ENCODE assay signal across 8 cellular contexts in the genomic region with DNA sequence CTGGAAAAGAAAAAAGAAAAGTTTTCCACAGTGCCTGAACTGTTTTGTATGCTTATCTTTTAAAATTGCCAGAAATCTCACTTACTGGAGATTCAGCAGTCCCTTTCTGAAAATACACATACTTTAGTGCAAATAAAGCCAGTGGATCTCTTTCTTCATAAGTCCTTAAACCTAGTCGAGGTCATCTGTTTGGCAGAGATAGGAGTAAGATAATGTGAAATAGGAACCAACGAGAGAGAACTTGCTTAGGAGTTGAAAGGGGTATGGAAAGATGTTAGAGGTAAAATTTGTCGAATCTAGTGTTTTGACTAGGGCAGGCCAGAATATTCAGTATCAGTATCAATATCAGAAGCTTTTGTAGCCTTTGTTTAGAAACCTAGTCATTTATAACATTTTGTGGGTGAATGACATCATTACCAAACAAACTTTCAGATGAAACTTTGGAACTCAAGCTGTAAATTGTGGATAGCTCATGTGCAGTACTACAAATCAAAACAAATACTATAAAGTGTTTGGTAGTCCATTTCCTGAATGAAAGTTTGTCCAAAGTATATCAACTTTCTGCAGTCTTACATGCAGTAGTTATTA. TPM values are rescaled to one million over a fixed set of nuclear protein-coding genes. Genes with fewer than 3 reads are reported as not detected.
DNase-seq lines count a peak whose midpoint lies in the region; ATAC-seq, FAIRE-seq and TF ChIP-seq lines count a peak whose summit lies in the region.
"Not testable (repeated sequence)": the region's sequence is repeated elsewhere in the genome, so short reads cannot be mapped to it uniquely, and the experiment has no call there.

No MANE protein-coding gene starts in this region.

- not testable (repeated sequence) for H3K27me3 ChIP-seq in Caco-2 (replicated peaks; ENCODE audit: control insufficient read depth, insufficient read depth, low read length); KMS-11 (ENCODE audit: insufficient read depth, low read depth); bronchial epithelial cell (ENCODE audit: control insufficient read depth, insufficient read depth, low read length)

- not testable (repeated sequence) for H3K27ac ChIP-seq in KMS-11

- H3K4me1 ChIP-seq in Caco-2; KMS-11 (ENCODE audit: low read depth, poor library complexity, severe bottlenecking): not testable (repeated sequence)

- TSS peak; percentile 4 for BruUV-seq in Caco-2 (replicated peaks; lab: Mats Ljungman, UMichigan)

- not testable (repeated sequence) for TF ChIP-seq CTCF in Caco-2 (IDR thresholded peaks at IDR 0.05; ENCODE audit: insufficient read depth in 1 of 2, low read depth in 1 of 2, low read length in 1 of 2, severe bottlenecking in 1 of 2, unreplicated experiment in 1 of 2); KMS-11 (conservative IDR thresholded peaks at IDR 0.05; ENCODE audit: low read depth, low read length); bronchial epithelial cell (IDR thresholded peaks at IDR 0.05; ENCODE audit: insufficient read depth, low read length, severe bottlenecking)

- not testable (repeated sequence) for H3K9me3 ChIP-seq in Caco-2

- ATAC-seq in GM18867 (IDR thresholded peaks at IDR 0.05; ENCODE audit: unreplicated experiment) (peak; percentile 57), GM21825 (IDR thresholded peaks at IDR 0.05; ENCODE audit: unreplicated experiment) (peak; percentile 45), HG03135 (IDR thresholded peaks at IDR 0.05; ENCODE audit: unreplicated experiment) (peak; percentile 57)
- ATAC-seq in activated T-cell treated with anti-CD3 and anti-CD28 coated beads, Interleukin-2, amount 50 U/mL, for 4 hours = peak; percentile 81 to 85
- peak; percentile 63 to 81 for ATAC-seq in natural killer cell treated with Interleukin-12 subunit alpha and Interleukin-12 subunit beta and Interleukin-15 and Interleukin-18, amount 100 ng/mL, for 72 hours

- H3K4me2 ChIP-seq in KMS-11 = peak overlapping the region; percentile 54; the same call in 1 of the 2 replicates

- H3K79me2 ChIP-seq in KMS-11 (ENCODE audit: insufficient read depth, low read depth) = not testable (repeated sequence)

- CTCF ChIA-PET in Caco-2 (lab: Charles Lee) = not testable (repeated sequence)

- not testable (repeated sequence) for DNase-seq in Caco-2; activated T-cell treated with anti-CD3 and anti-CD28 coated beads, Interleukin-2, amount 50 U/mL, for 4 hours; bronchial epithelial cell (ENCODE audit: low read depth); natural killer cell treated with Interleukin-12 subunit alpha and Interleukin-12 subunit beta and Interleukin-15 and Interleukin-18, amount 100 ng/mL, for 72 hours (ENCODE audit: low spot score)

- H3K4me3 ChIP-seq in Caco-2 (ENCODE audit: low read depth, low read length); KMS-11 (IDR thresholded peaks at IDR 0.05; ENCODE audit: insufficient read depth, low read depth, low read length); bronchial epithelial cell (ENCODE audit: low read depth, low read length): not testable (repeated sequence)

- not testable (repeated sequence) for H3K4me1 Mint-ChIP-seq in Caco-2 (ENCODE audit: low read depth, unreplicated experiment); activated T-cell treated with anti-CD3 and anti-CD28 coated beads, Interleukin-2, amount 50 U/mL, for 4 hours (ENCODE audit: low read depth); natural killer cell treated with Interleukin-12 subunit alpha and Interleukin-12 subunit beta and Interleukin-15 and Interleukin-18, amount 100 ng/mL, for 72 hours (ENCODE audit: low read depth in 2 of 2)

- H2AFZ ChIP-seq in KMS-11 (ENCODE audit: low read depth) = not testable (repeated sequence)

- not testable (repeated sequence) for H3K27ac Mint-ChIP-seq in Caco-2 (ENCODE audit: unreplicated experiment); natural killer cell treated with Interleukin-12 subunit alpha and Interleukin-12 subunit beta and Interleukin-15 and Interleukin-18, amount 100 ng/mL, for 72 hours

- FAIRE-seq in bronchial epithelial cell (lab: Jason Lieb, UNC) = peak; percentile 94

- H3K4me3 Mint-ChIP-seq in Caco-2 (ENCODE audit: unreplicated experiment); activated T-cell treated with anti-CD3 and anti-CD28 coated beads, Interleukin-2, amount 50 U/mL, for 4 hours; natural killer cell treated with Interleukin-12 subunit alpha and Interleukin-12 subunit beta and Interleukin-15 and Interleukin-18, amount 100 ng/mL, for 72 hours: not testable (repeated sequence)

- H4K20me1 ChIP-seq in KMS-11 (ENCODE audit: insufficient read depth) = not testable (repeated sequence)

- H3K9ac ChIP-seq in KMS-11 = not testable (repeated sequence)

- not testable (repeated sequence) for H3K36me3 ChIP-seq in Caco-2 (ENCODE audit: control insufficient read depth, insufficient read depth, low read length); KMS-11 (ENCODE audit: insufficient read depth); bronchial epithelial cell (ENCODE audit: control insufficient read depth, insufficient read depth, low read length)

- POLR2A ChIA-PET in Caco-2 (lab: Charles Lee) = not testable (repeated sequence)

- H3K36me3 Mint-ChIP-seq in Caco-2 (ENCODE audit: insufficient read depth, unreplicated experiment); activated T-cell treated with anti-CD3 and anti-CD28 coated beads, Interleukin-2, amount 50 U/mL, for 4 hours (ENCODE audit: insufficient read depth); natural killer cell treated with Interleukin-12 subunit alpha and Interleukin-12 subunit beta and Interleukin-15 and Interleukin-18, amount 100 ng/mL, for 72 hours: not testable (repeated sequence)

- intact Hi-C loops in Caco-2 (cut with micrococcal nuclease; ENCODE audit: unreplicated experiment) = not testable (repeated sequence)

- H3K27me3 Mint-ChIP-seq in Caco-2 (ENCODE audit: insufficient read depth, unreplicated experiment); activated T-cell treated with anti-CD3 and anti-CD28 coated beads, Interleukin-2, amount 50 U/mL, for 4 hours (ENCODE audit: low read depth); natural killer cell treated with Interleukin-12 subunit alpha and Interleukin-12 subunit beta and Interleukin-15 and Interleukin-18, amount 100 ng/mL, for 72 hours: not testable (repeated sequence)

- not testable (repeated sequence) for H3K9me3 Mint-ChIP-seq in Caco-2 (ENCODE audit: unreplicated experiment); activated T-cell treated with anti-CD3 and anti-CD28 coated beads, Interleukin-2, amount 50 U/mL, for 4 hours; natural killer cell treated with Interleukin-12 subunit alpha and Interleukin-12 subunit beta and Interleukin-15 and Interleukin-18, amount 100 ng/mL, for 72 hours

RNA-seq across cellular contexts. Expression of a gene that starts 8.0 kb away (rescaled TPM):
- total RNA-seq in Caco-2 (2022) (51.1 and 53.8 TPM in 2 replicates), bronchial epithelial cell (21.9 and 32.0 TPM in 2 replicates)
- total RNA-seq in activated T-cell treated with anti-CD3 and anti-CD28 coated beads, Interleukin-2, amount 50 U/mL, for 4 hours = 10 to 100 TPM; 24.0 to 28.1 (median 25.2) TPM
- 10 to 100 TPM; 56.5 to 62.3 TPM for total RNA-seq in natural killer cell treated with Interleukin-12 subunit alpha and Interleukin-12 subunit beta and Interleukin-15 and Interleukin-18, amount 100 ng/mL, for 72 hours

RNA-seq across cellular contexts. Expression of a gene that starts 18.9 kb away (rescaled TPM):
- total RNA-seq in Caco-2 (2022) = 35.8 and 39.4 TPM in 2 replicates
- 10 to 100 TPM in 1 of 3 donors, 1 to 10 TPM in 2; 3.9 to 11.7 (median 8.5) TPM for total RNA-seq in activated T-cell treated with anti-CD3 and anti-CD28 coated beads, Interleukin-2, amount 50 U/mL, for 4 hours
- total RNA-seq in bronchial epithelial cell = 1.5 and 2.9 TPM in 2 replicates
- total RNA-seq in natural killer cell treated with Interleukin-12 subunit alpha and Interleukin-12 subunit beta and Interleukin-15 and Interleukin-18, amount 100 ng/mL, for 72 hours = 10 to 100 TPM; 17.0 to 29.1 TPM
